1 cellular context compared by ENCODE assay signal in the genomic region with DNA sequence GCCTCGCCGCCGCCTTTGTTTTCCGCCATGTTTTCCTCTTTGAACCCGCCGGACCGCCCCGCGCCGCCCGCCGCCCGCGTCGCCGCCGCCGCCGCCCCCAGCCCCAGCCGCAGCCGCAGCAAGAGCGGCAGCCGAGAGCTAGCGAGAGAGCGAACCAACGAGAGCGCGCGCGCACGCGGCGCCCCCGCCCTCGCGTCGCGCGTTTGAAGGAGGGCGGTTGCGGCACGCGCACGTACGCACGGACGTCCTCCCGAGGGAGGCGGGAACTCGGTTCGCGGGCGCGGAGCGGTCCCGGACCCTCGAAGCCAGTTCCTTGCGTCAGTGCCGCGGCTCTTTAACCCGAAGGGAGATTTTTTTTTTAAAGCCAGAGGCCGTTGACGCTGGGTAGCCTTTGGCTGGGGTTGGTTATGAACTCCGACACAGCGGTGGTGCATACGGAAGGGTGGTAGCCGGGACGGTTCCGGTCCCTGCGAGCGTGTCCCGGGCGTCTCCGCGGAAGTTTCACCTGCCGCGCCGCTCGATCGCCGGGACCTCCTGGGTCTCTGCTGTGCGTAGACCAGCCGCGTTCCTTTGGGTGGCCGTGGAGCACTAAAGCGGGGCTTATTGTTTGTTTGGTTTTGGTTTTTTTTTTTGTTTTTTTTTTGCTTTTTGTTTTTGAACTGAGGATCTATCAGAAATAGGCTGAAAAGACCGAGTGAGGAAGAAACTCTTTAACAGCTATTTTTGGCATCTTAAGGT.
A peak's percentile ranks its signal among the peaks of the same experiment; 100 is the strongest.
TF ChIP-seq lines count a peak whose summit lies in the region.

Gene TRIM33, minus strand, starts transcription at position 156 of the 738 bp plus-strand sequence. Its CDS starts 127 bp downstream, at position 29.

TF ChIP-seq in HepG2, 621 proteins besides CTCF, POLR2A, EP300 and RAD21 (continued from another document and continues in another):
- TF ChIP-seq GPN1 (CRISPR knock-in tag; IDR thresholded peaks at IDR 0.05; ENCODE audit: borderline replicate concordance) (no peak), ZNF614 (CRISPR knock-in tag; IDR thresholded peaks at IDR 0.05; ENCODE audit: borderline replicate concordance) (peak; percentile 79; the same call in 1 of the 2 replicates), RAD51 (IDR thresholded peaks at IDR 0.05; ENCODE audit: borderline replicate concordance) (no peak), RBAK (CRISPR knock-in tag; IDR thresholded peaks at IDR 0.05) (no peak), ZNF282 (IDR thresholded peaks at IDR 0.05; ENCODE audit: partially characterized antibody) (no peak), BRD4 (CRISPR knock-in tag; IDR thresholded peaks at IDR 0.05) (0 out of 2 replicates have a peak, but pooled peaks have one; percentile 64), PRDM15 (CRISPR knock-in tag; IDR thresholded peaks at IDR 0.05) (no peak), RXRB (CRISPR knock-in tag; IDR thresholded peaks at IDR 0.05; ENCODE audit: borderline replicate concordance) (peak; percentile 57), ZNF263 (CRISPR knock-in tag; IDR thresholded peaks at IDR 0.05) (peak; percentile 51), CC2D1A (CRISPR knock-in tag; IDR thresholded peaks at IDR 0.05) (no peak), ZNF318 (CRISPR knock-in tag; IDR thresholded peaks at IDR 0.05) (0 out of 2 replicates have a peak, but pooled peaks have one; percentile 37), ARID4A (CRISPR knock-in tag; IDR thresholded peaks at IDR 0.05; ENCODE audit: borderline replicate concordance) (peak; percentile 41; the same call in 1 of the 2 replicates), NCOA1 (CRISPR knock-in tag; IDR thresholded peaks at IDR 0.05) (no peak), ZNF549 (CRISPR knock-in tag; IDR thresholded peaks at IDR 0.05) (no peak), PHF8 (CRISPR knock-in tag; IDR thresholded peaks at IDR 0.05) (peak; percentile 39; the same call in 1 of the 2 replicates), ETV5 (CRISPR knock-in tag; IDR thresholded peaks at IDR 0.05; ENCODE audit: borderline replicate concordance) (peak; percentile 52; the same call in 1 of the 2 replicates), KDM6A (CRISPR knock-in tag; IDR thresholded peaks at IDR 0.05; ENCODE audit: low read depth) (no peak), RARA (CRISPR knock-in tag; IDR thresholded peaks at IDR 0.05) (no peak; the same call in 1 of the 2 replicates), MIXL1 (CRISPR knock-in tag; IDR thresholded peaks at IDR 0.05) (no peak), ZNF7 (CRISPR knock-in tag; IDR thresholded peaks at IDR 0.05) (no peak), MTERF4 (CRISPR knock-in tag; IDR thresholded peaks at IDR 0.05) (0 out of 2 replicates have a peak, but pooled peaks have one; percentile 68), FOXC1 (CRISPR knock-in tag; IDR thresholded peaks at IDR 0.05; ENCODE audit: borderline replicate concordance) (peak; percentile 89), GABPB1 (CRISPR knock-in tag; IDR thresholded peaks at IDR 0.05) (peak; percentile 81), ZNF639 (CRISPR knock-in tag; conservative IDR thresholded peaks at IDR 0.05) (peak; percentile 51; the same call in 1 of the 2 replicates), ZSCAN30 (CRISPR knock-in tag; IDR thresholded peaks at IDR 0.05) (no peak), HNRNPUL1 (IDR thresholded peaks at IDR 0.05; ENCODE audit: low read depth, low read length) (no peak)
- TF ChIP-seq, protein P1, sequence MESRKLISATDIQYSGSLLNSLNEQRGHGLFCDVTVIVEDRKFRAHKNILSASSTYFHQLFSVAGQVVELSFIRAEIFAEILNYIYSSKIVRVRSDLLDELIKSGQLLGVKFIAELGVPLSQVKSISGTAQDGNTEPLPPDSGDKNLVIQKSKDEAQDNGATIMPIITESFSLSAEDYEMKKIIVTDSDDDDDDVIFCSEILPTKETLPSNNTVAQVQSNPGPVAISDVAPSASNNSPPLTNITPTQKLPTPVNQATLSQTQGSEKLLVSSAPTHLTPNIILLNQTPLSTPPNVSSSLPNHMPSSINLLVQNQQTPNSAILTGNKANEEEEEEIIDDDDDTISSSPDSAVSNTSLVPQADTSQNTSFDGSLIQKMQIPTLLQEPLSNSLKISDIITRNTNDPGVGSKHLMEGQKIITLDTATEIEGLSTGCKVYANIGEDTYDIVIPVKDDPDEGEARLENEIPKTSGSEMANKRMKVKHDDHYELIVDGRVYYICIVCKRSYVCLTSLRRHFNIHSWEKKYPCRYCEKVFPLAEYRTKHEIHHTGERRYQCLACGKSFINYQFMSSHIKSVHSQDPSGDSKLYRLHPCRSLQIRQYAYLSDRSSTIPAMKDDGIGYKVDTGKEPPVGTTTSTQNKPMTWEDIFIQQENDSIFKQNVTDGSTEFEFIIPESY (CRISPR knock-in tag; IDR thresholded peaks at IDR 0.05), result peak; percentile 28; the same call in 1 of the 2 replicates
